In genomic region chr15:68410466-68411200, GRCh38 we compare ENCODE assay signal across 24 cellular contexts. TPM values are rescaled to one million over a fixed set of nuclear protein-coding genes. Genes with fewer than 3 reads are reported as not detected.
DNase-seq lines count a peak whose midpoint lies in the region; ATAC-seq and TF ChIP-seq lines count a peak whose summit lies in the region.
"Had no signal": no experiment of that assay in that cellular context is flagged by ENCODE, and none has a peak within 500 bp of the region (broad histone marks: within the 10 kb centered on the region; RNA-seq: fewer than 3 reads in every experiment).

No MANE protein-coding gene starts in this region.

- ATAC-seq in GM21515 (IDR thresholded peaks at IDR 0.05; ENCODE audit: unreplicated experiment) (no peak), GM21529 (IDR thresholded peaks at IDR 0.05; ENCODE audit: unreplicated experiment) (no peak), GM21526 (IDR thresholded peaks at IDR 0.05; ENCODE audit: low FRiP score, unreplicated experiment) (no peak)
- ATAC-seq: activated CD4-positive, alpha-beta T cell treated with anti-CD3 and anti-CD28 coated beads for 36 hours; activated CD8-positive, alpha-beta T cell treated with anti-CD3 and anti-CD28 coated beads, Interleukin-2, amount 10 ng/mL, durations not matched to agents 7 days and 5 days; activated T-cell treated with anti-CD3 and anti-CD28 coated beads, Interleukin-2, amount 50 U/mL, for 4 hours; gastrocnemius medialis; natural killer cell had no signal

- H3K9me3 ChIP-seq in ascending aorta, result no peaks in the 10 kb centered on the region
- H3K9me3 ChIP-seq: gastrocnemius medialis, left ventricle myocardium inferior, SK-N-SH had no signal

- peak; percentile 28 for DNase-seq in activated CD8-positive, alpha-beta memory T cell treated with anti-CD3 and anti-CD28 coated beads for 24 hours
- no peak for DNase-seq in activated CD8-positive, alpha-beta memory T cell treated with anti-CD3 and anti-CD28 coated beads, Interleukin-2, amount 50 U/mL, for 4 hours
- DNase-seq in ascending aorta (ENCODE audit: low spot score in 2 of 2) (peak in 1 of 2 donors; percentile 24), mucosa of gallbladder (ENCODE audit: low spot score) (peak; percentile 4), ureter (ENCODE audit: low spot score) (peak; percentile 28)
- DNase-seq: 8988T; activated CD4-positive, alpha-beta T cell treated with anti-CD3 and anti-CD28 coated beads for 36 hours; activated CD8-positive, alpha-beta T cell treated with anti-CD3 and anti-CD28 coated beads, Interleukin-2, amount 10 ng/mL, durations not matched to agents 7 days and 5 days; activated naive CD4-positive, alpha-beta T cell treated with anti-CD3 and anti-CD28 coated beads for 36 hours; activated T-cell treated with anti-CD3 and anti-CD28 coated beads, Interleukin-2, amount 50 U/mL, for 4 hours; amygdala; CD4-positive, CD25-positive, alpha-beta regulatory T cell; gastrocnemius medialis; hippocampal formation; left ventricle myocardium inferior; natural killer cell; NCI-H146; NCI-H446 treated with DMSO at 0.1 percent for 48 hours; SK-N-SH; small intestine; trophoblast cell had no signal

- no peak for TF ChIP-seq CTCF in ascending aorta (IDR thresholded peaks at IDR 0.05)

- peaks cover 10 to 35% of the 10 kb centered on the region in 2 donors for H3K4me1 ChIP-seq in ascending aorta
- H3K4me1 ChIP-seq: left ventricle myocardium inferior had no signal

- H3K27me3 ChIP-seq in ascending aorta, result no peaks in the 10 kb centered on the region
- H3K27me3 ChIP-seq: gastrocnemius medialis had no signal

- intact Hi-C loops in ascending aorta (cut with DNase I), result no loop called here

- no peak overlapping the region for H3K4me3 ChIP-seq in ascending aorta
- H3K4me3 ChIP-seq: gastrocnemius medialis, left ventricle myocardium inferior had no signal

- H3K27ac ChIP-seq in ascending aorta, result peak overlapping the region; percentile 23 to 47
- H3K27ac ChIP-seq: gastrocnemius medialis, left ventricle myocardium inferior had no signal

- peaks cover 0 to 9% of the 10 kb centered on the region in 2 donors for H3K36me3 ChIP-seq in ascending aorta
- H3K36me3 ChIP-seq: gastrocnemius medialis, left ventricle myocardium inferior had no signal

RNA-seq across cellular contexts. Expression of gene ITGA11, which starts 21.3 kb away (rescaled TPM):
- total RNA-seq in ascending aorta (136 TPM), mucosa of gallbladder (2.6 TPM), ureter (22.8 TPM)
- total RNA-seq: CD4-positive, CD25-positive, alpha-beta regulatory T cell; natural killer cell had no signal
